In the genomic region with DNA sequence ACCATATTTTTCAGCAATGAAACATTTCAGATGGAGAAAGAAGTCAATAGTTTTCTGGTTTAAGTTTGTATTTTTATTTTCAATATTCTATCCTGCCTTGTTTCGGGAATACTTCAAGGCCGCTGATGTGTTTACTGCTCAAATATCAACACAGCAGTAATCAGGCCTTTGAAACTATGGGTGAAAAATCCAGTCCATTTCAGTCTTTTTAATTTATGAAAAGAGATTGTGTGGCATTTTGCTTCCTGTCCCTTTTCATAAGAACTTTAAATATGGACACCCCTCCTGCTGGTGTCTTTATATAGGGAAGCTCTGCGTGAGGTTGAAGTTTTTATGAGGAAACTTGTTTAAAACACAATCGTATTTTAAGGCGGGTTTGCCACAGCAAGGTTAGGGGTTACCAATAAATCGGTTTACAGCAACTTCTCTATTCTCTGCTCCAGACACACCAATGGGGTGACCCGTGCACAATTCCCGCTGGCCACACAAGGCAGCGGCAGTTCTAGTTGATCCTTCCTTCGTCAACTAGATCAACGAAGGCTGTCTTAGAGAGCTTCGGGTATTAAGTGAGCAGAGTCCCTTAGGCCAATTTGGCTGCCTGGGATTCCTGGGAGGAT, we compare ENCODE assay signal across 1 cellular context.
TF ChIP-seq lines count a peak whose summit lies in the region.

No MANE protein-coding gene starts in this region.

TF ChIP-seq in SK-N-SH, 30 proteins besides CTCF, POLR2A, EP300 and RAD21 (continued from another document):
- no peak for TF ChIP-seq SIN3A (IDR thresholded peaks at IDR 0.05; ENCODE audit: borderline replicate concordance, low read depth, low read length)
- TF ChIP-seq ELF1 (IDR thresholded peaks at IDR 0.05) = no peak
- no peak for TF ChIP-seq JUND (IDR thresholded peaks at IDR 0.05)
- no peak for TF ChIP-seq FOSL2 (IDR thresholded peaks at IDR 0.05; ENCODE audit: borderline replicate concordance, low read depth)
